ENCODE assay signal across 12 cellular contexts in genomic region chr14:65016461-65016860, GRCh38.
"Had no signal": no experiment of that assay in that cellular context is flagged by ENCODE, and none has a peak within 500 bp of the region (broad histone marks: within the 10 kb centered on the region; RNA-seq: fewer than 3 reads in every experiment).

No MANE protein-coding gene starts in this region.

- H3K4me3 Mint-ChIP-seq: activated naive CD8-positive, alpha-beta T cell treated with anti-CD3 and anti-CD28 coated beads, Interleukin-2, amount 10 ng/mL, durations not matched to agents 7 days and 5 days; naive thymus-derived CD8-positive, alpha-beta T cell had no signal

- H3K9me3 ChIP-seq: body of pancreas, colonic mucosa, spleen had no signal

- H3K4me1 Mint-ChIP-seq: activated naive CD8-positive, alpha-beta T cell treated with anti-CD3 and anti-CD28 coated beads, Interleukin-2, amount 10 ng/mL, durations not matched to agents 7 days and 5 days had no signal

- H3K27ac ChIP-seq: body of pancreas, colonic mucosa had no signal

- H3K9me3 Mint-ChIP-seq: activated naive CD8-positive, alpha-beta T cell treated with anti-CD3 and anti-CD28 coated beads, Interleukin-2, amount 10 ng/mL, durations not matched to agents 7 days and 5 days; naive thymus-derived CD8-positive, alpha-beta T cell had no signal

- ATAC-seq: body of pancreas; esophagus mucosa; left cardiac atrium; naive thymus-derived CD8-positive, alpha-beta T cell had no signal

- H3K4me1 ChIP-seq: colonic mucosa had no signal

- DNase-seq: activated CD4-positive, alpha-beta T cell treated with anti-CD3 and anti-CD28 coated beads, Interleukin-2, amount 50 U/mL, for 48 hours; activated naive CD8-positive, alpha-beta T cell treated with anti-CD3 and anti-CD28 coated beads, Interleukin-2, amount 10 ng/mL, durations not matched to agents 7 days and 5 days; body of pancreas; colonic mucosa; left cardiac atrium; naive thymus-derived CD8-positive, alpha-beta T cell; spleen; stimulated activated CD8-positive, alpha-beta memory T cell treated with anti-CD3 and anti-CD28 coated beads, Interleukin-4, amount 100 ng/mL, for 48 hours; stimulated activated naive CD4-positive, alpha-beta T cell treated with Interleukin-2 at 50 U/mL for 16 hours; SW 1271; trophoblast cell had no signal

- H3K27me3 ChIP-seq: body of pancreas, colonic mucosa, spleen had no signal

- H3K27me3 Mint-ChIP-seq: activated naive CD8-positive, alpha-beta T cell treated with anti-CD3 and anti-CD28 coated beads, Interleukin-2, amount 10 ng/mL, durations not matched to agents 7 days and 5 days; naive thymus-derived CD8-positive, alpha-beta T cell had no signal

- H3K27ac Mint-ChIP-seq: activated naive CD8-positive, alpha-beta T cell treated with anti-CD3 and anti-CD28 coated beads, Interleukin-2, amount 10 ng/mL, durations not matched to agents 7 days and 5 days; naive thymus-derived CD8-positive, alpha-beta T cell had no signal
